ENCODE assay signal across 1 cellular context in genomic region chr3:127218457-127218922, GRCh38.
A peak's percentile ranks its signal among the peaks of the same experiment; 100 is the strongest.
TF ChIP-seq lines count a peak whose summit lies in the region.

No MANE protein-coding gene starts in this region.

TF ChIP-seq in GM12878, 131 proteins besides CTCF, POLR2A, EP300 and RAD21 (continued from another document):
- TF ChIP-seq ZNF592 (IDR thresholded peaks at IDR 0.05) (no peak), GATAD2B (conservative IDR thresholded peaks at IDR 0.05; ENCODE audit: low read depth) (no peak; the same call in 1 of the 2 replicates), BRCA1 (IDR thresholded peaks at IDR 0.05; ENCODE audit: low read depth, low read length) (no peak), MAX (IDR thresholded peaks at IDR 0.05; ENCODE audit: low read depth, low read length) (no peak), LARP7 (IDR thresholded peaks at IDR 0.05) (no peak), ZBED1 (IDR thresholded peaks at IDR 0.05; ENCODE audit: borderline replicate concordance) (0 out of 2 replicates have a peak, but pooled peaks have one; percentile 0), ATF7 (IDR thresholded peaks at IDR 0.05; ENCODE audit: low read depth) (no peak), RUNX3 (IDR thresholded peaks at IDR 0.05; ENCODE audit: low read length) (peak; percentile 35; the same call in 1 of the 2 replicates), MYB (IDR thresholded peaks at IDR 0.05; ENCODE audit: borderline replicate concordance, low read depth, low read length) (no peak), ZBTB4 (CRISPR knock-in tag; IDR thresholded peaks at IDR 0.05) (no peak), YY1 (IDR thresholded peaks at IDR 0.05; ENCODE audit: low read depth, low read length) (no peak), POLR2AphosphoS5 (IDR thresholded peaks at IDR 0.05; ENCODE audit: low read length) (0 out of 2 replicates have a peak, but pooled peaks have one; percentile 2), ZBTB33 (IDR thresholded peaks at IDR 0.05) (peak; percentile 83), BMI1 (IDR thresholded peaks at IDR 0.05; ENCODE audit: borderline replicate concordance) (no peak), MLLT1 (IDR thresholded peaks at IDR 0.05) (peak; percentile 75; the same call in 1 of the 2 replicates), IRF4 (IDR thresholded peaks at IDR 0.05; ENCODE audit: low read depth, low read length) (no peak), WRNIP1 (IDR thresholded peaks at IDR 0.05; ENCODE audit: borderline replicate concordance, low read depth, low read length) (no peak), ZNF384 (IDR thresholded peaks at IDR 0.05; ENCODE audit: borderline replicate concordance, low read depth, low read length) (no peak), MTA3 (IDR thresholded peaks at IDR 0.05; ENCODE audit: borderline replicate concordance, low read length) (no peak)
